ENCODE assay signal across 2 cellular contexts in genomic region chr9:132155514-132155913, GRCh38.
TF ChIP-seq lines count a peak whose summit lies in the region.

No MANE protein-coding gene starts in this region.

TF ChIP-seq in GM23338, 12 proteins besides CTCF, POLR2A, EP300 and RAD21:
- no peak for TF ChIP-seq JUNB (IDR thresholded peaks at IDR 0.05; ENCODE audit: unreplicated experiment)
- no peak for TF ChIP-seq ZNF331 (CRISPR knock-in tag; IDR thresholded peaks at IDR 0.05; ENCODE audit: low read depth)
- TF ChIP-seq ZNF114 (CRISPR knock-in tag; IDR thresholded peaks at IDR 0.05): no peak
- TF ChIP-seq POLR2AphosphoS5 (IDR thresholded peaks at IDR 0.05; ENCODE audit: low read depth): no peak
- TF ChIP-seq NANOG (IDR thresholded peaks at IDR 0.05; ENCODE audit: borderline replicate concordance): no peak
- TF ChIP-seq EZH2phosphoT487 (IDR thresholded peaks at IDR 0.05; ENCODE audit: unreplicated experiment): no peak
- no peak for TF ChIP-seq EZH2 (IDR thresholded peaks at IDR 0.05; ENCODE audit: low read depth, unreplicated experiment)
- TF ChIP-seq, protein P1, sequence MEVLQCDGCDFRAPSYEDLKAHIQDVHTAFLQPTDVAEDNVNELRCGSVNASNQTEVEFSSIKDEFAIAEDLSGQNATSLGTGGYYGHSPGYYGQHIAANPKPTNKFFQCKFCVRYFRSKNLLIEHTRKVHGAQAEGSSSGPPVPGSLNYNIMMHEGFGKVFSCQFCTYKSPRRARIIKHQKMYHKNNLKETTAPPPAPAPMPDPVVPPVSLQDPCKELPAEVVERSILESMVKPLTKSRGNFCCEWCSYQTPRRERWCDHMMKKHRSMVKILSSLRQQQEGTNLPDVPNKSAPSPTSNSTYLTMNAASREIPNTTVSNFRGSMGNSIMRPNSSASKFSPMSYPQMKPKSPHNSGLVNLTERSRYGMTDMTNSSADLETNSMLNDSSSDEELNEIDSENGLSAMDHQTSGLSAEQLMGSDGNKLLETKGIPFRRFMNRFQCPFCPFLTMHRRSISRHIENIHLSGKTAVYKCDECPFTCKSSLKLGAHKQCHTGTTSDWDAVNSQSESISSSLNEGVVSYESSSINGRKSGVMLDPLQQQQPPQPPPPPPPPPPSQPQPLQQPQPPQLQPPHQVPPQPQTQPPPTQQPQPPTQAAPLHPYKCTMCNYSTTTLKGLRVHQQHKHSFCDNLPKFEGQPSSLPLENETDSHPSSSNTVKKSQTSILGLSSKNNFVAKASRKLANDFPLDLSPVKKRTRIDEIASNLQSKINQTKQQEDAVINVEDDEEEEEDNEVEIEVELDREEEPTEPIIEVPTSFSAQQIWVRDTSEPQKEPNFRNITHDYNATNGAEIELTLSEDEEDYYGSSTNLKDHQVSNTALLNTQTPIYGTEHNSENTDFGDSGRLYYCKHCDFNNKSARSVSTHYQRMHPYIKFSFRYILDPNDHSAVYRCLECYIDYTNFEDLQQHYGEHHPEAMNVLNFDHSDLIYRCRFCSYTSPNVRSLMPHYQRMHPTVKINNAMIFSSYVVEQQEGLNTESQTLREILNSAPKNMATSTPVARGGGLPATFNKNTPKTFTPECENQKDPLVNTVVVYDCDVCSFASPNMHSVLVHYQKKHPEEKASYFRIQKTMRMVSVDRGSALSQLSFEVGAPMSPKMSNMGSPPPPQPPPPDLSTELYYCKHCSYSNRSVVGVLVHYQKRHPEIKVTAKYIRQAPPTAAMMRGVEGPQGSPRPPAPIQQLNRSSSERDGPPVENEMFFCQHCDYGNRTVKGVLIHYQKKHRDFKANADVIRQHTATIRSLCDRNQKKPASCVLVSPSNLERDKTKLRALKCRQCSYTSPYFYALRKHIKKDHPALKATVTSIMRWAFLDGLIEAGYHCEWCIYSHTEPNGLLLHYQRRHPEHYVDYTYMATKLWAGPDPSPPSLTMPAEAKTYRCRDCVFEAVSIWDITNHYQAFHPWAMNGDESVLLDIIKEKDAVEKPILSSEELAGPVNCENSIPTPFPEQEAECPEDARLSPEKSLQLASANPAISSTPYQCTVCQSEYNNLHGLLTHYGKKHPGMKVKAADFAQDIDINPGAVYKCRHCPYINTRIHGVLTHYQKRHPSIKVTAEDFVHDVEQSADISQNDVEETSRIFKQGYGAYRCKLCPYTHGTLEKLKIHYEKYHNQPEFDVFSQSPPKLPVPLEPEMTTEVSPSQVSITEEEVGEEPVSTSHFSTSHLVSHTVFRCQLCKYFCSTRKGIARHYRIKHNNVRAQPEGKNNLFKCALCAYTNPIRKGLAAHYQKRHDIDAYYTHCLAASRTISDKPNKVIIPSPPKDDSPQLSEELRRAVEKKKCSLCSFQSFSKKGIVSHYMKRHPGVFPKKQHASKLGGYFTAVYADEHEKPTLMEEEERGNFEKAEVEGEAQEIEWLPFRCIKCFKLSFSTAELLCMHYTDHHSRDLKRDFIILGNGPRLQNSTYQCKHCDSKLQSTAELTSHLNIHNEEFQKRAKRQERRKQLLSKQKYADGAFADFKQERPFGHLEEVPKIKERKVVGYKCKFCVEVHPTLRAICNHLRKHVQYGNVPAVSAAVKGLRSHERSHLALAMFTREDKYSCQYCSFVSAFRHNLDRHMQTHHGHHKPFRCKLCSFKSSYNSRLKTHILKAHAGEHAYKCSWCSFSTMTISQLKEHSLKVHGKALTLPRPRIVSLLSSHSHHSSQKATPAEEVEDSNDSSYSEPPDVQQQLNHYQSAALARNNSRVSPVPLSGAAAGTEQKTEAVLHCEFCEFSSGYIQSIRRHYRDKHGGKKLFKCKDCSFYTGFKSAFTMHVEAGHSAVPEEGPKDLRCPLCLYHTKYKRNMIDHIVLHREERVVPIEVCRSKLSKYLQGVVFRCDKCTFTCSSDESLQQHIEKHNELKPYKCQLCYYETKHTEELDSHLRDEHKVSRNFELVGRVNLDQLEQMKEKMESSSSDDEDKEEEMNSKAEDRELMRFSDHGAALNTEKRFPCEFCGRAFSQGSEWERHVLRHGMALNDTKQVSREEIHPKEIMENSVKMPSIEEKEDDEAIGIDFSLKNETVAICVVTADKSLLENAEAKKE (CRISPR knock-in tag; IDR thresholded peaks at IDR 0.05): no peak
- TF ChIP-seq, protein P2, sequence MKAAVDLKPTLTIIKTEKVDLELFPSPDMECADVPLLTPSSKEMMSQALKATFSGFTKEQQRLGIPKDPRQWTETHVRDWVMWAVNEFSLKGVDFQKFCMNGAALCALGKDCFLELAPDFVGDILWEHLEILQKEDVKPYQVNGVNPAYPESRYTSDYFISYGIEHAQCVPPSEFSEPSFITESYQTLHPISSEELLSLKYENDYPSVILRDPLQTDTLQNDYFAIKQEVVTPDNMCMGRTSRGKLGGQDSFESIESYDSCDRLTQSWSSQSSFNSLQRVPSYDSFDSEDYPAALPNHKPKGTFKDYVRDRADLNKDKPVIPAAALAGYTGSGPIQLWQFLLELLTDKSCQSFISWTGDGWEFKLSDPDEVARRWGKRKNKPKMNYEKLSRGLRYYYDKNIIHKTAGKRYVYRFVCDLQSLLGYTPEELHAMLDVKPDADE (IDR thresholded peaks at IDR 0.05): no peak
- TF ChIP-seq CREB1 (CRISPR knock-in tag; IDR thresholded peaks at IDR 0.05; ENCODE audit: low read depth): no peak
- TF ChIP-seq, protein P3, sequence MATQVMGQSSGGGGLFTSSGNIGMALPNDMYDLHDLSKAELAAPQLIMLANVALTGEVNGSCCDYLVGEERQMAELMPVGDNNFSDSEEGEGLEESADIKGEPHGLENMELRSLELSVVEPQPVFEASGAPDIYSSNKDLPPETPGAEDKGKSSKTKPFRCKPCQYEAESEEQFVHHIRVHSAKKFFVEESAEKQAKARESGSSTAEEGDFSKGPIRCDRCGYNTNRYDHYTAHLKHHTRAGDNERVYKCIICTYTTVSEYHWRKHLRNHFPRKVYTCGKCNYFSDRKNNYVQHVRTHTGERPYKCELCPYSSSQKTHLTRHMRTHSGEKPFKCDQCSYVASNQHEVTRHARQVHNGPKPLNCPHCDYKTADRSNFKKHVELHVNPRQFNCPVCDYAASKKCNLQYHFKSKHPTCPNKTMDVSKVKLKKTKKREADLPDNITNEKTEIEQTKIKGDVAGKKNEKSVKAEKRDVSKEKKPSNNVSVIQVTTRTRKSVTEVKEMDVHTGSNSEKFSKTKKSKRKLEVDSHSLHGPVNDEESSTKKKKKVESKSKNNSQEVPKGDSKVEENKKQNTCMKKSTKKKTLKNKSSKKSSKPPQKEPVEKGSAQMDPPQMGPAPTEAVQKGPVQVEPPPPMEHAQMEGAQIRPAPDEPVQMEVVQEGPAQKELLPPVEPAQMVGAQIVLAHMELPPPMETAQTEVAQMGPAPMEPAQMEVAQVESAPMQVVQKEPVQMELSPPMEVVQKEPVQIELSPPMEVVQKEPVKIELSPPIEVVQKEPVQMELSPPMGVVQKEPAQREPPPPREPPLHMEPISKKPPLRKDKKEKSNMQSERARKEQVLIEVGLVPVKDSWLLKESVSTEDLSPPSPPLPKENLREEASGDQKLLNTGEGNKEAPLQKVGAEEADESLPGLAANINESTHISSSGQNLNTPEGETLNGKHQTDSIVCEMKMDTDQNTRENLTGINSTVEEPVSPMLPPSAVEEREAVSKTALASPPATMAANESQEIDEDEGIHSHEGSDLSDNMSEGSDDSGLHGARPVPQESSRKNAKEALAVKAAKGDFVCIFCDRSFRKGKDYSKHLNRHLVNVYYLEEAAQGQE (IDR thresholded peaks at IDR 0.05; ENCODE audit: unreplicated experiment): no peak
- no peak for TF ChIP-seq STAT1 (IDR thresholded peaks at IDR 0.05; ENCODE audit: unreplicated experiment)

TF ChIP-seq in H1, 55 proteins besides CTCF, POLR2A, EP300 and RAD21:
- TF ChIP-seq CEBPB (IDR thresholded peaks at IDR 0.05; ENCODE audit: low read depth, low read length) (no peak), POU5F1 (IDR thresholded peaks at IDR 0.05; ENCODE audit: low read depth, low read length) (no peak), RFX5 (IDR thresholded peaks at IDR 0.05; ENCODE audit: borderline replicate concordance, low read depth, low read length) (no peak), CBX8 (IDR thresholded peaks at IDR 0.05; ENCODE audit: borderline replicate concordance, low read depth, low read length) (no peak), CBX5 (IDR thresholded peaks at IDR 0.05; ENCODE audit: low read depth, low read length) (no peak), GABPA (IDR thresholded peaks at IDR 0.05; ENCODE audit: borderline replicate concordance, insufficient read depth, low read length) (no peak), TBP (IDR thresholded peaks at IDR 0.05; ENCODE audit: low read depth, low read length) (no peak), HDAC2 (IDR thresholded peaks at IDR 0.05; ENCODE audit: borderline replicate concordance in 1 of 2, low read depth in 2 of 2, low read length in 2 of 2) (no peak), CTBP2 (IDR thresholded peaks at IDR 0.05; ENCODE audit: borderline replicate concordance, insufficient read depth, insufficient read length, low read length) (no peak), USF2 (IDR thresholded peaks at IDR 0.05; ENCODE audit: low read length) (no peak), TCF12 (IDR thresholded peaks at IDR 0.05; ENCODE audit: low read depth, low read length) (no peak)
- TF ChIP-seq, protein P4, sequence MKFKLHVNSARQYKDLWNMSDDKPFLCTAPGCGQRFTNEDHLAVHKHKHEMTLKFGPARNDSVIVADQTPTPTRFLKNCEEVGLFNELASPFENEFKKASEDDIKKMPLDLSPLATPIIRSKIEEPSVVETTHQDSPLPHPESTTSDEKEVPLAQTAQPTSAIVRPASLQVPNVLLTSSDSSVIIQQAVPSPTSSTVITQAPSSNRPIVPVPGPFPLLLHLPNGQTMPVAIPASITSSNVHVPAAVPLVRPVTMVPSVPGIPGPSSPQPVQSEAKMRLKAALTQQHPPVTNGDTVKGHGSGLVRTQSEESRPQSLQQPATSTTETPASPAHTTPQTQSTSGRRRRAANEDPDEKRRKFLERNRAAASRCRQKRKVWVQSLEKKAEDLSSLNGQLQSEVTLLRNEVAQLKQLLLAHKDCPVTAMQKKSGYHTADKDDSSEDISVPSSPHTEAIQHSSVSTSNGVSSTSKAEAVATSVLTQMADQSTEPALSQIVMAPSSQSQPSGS (IDR thresholded peaks at IDR 0.05; ENCODE audit: low read length): no peak
- TF ChIP-seq, protein P5, sequence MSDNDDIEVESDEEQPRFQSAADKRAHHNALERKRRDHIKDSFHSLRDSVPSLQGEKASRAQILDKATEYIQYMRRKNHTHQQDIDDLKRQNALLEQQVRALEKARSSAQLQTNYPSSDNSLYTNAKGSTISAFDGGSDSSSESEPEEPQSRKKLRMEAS (IDR thresholded peaks at IDR 0.05): no peak
